Comparison of ENCODE assay signal across 7 cellular contexts in the genomic region with DNA sequence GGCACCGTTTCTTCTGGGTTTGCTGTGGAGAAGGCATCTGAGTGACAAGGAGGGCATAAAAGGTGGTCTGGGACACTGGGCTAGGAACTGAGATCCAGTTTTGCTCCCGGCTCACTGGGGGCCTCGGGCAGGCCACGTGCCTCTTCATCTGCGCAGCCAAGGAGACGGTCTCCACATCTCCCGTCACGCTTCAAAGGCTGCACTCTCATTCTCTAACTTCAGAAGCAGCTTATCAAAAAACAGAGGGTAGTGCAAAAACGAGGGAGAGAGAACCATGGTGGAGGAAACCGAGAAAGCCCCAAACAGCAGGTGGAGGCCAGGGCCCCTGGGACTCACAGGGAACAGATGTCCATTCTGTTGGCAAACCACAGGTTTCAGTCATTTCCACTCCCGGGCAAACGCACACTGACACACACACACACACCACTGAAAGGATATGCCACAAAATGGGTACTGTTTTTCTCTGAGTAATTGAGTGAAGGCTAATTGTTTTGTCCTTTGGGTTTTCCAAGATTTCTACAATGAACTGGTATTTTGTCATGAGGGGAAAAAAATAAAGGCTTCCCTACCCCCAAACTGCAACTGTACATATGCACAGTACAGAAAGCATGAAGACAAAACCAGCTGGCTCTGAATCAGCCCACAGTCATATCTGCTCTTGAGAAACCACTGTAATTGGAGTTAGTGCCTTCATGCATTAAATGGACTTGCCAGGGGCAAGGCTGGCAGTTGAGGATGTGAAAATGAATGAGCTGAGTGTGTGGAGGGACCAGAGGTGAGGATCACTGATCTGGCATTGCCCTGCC.
A peak's percentile ranks its signal among the peaks of the same experiment; 100 is the strongest.
DNase-seq lines count a peak whose midpoint lies in the region; ATAC-seq and TF ChIP-seq lines count a peak whose summit lies in the region.

No MANE protein-coding gene starts in this region.

- ATAC-seq in GM21381 (IDR thresholded peaks at IDR 0.05; ENCODE audit: unreplicated experiment): peak; percentile 27
- ATAC-seq in stimulated activated naive CD8-positive, alpha-beta T cell treated with anti-CD3 and anti-CD28 coated beads, Interleukin-15, Interleukin-2, amounts not matched to agents 100 U/mL and 50 U/mL, for 24 hours: peak; percentile 56

- no peaks in the 10 kb centered on the region for H3K27me3 ChIP-seq in MG63

- H3K4me3 ChIP-seq in GM12864 (ENCODE audit: low read depth, low read length) (peak overlapping the region; percentile 15), MG63 (no peak overlapping the region), cardiac fibroblast (replicated peaks in 1 of 2; ENCODE audit: low read depth in 2 of 2, low read length in 2 of 2) (no peak overlapping the region)

- TF ChIP-seq CTCF in GM12864 (IDR thresholded peaks at IDR 0.05; ENCODE audit: low read depth, low read length, missing control alignments) (no peak), cardiac fibroblast (IDR thresholded peaks at IDR 0.05; ENCODE audit: low read depth, low read length) (no peak)

- DNase-seq in GM12864 (ENCODE audit: low read depth) (peak; percentile 82), MG63 (peak; percentile 83), cardiac fibroblast (ENCODE audit: low read depth in 2 of 2) (peak; percentile 73 to 96), mucosa of gallbladder (ENCODE audit: low spot score) (no peak), NCI-H1436 (lab: John Stamatoyannopoulos, UW) (no peak)
- DNase-seq in stimulated activated naive CD8-positive, alpha-beta T cell treated with anti-CD3 and anti-CD28 coated beads, Interleukin-15, Interleukin-2, amounts not matched to agents 100 U/mL and 50 U/mL, for 24 hours: peak; percentile 26

- H3K36me3 ChIP-seq in MG63: no peaks in the 10 kb centered on the region; the same call in 1 of the 2 replicates

- H3K9me3 ChIP-seq in MG63: no peaks in the 10 kb centered on the region

Comparison
In these comparisons a context has a peak if more than half of its experiments do, and no peak if none do; other contexts are left out.
1. DNase-seq: peak in GM12864 (single experiment), MG63 (single experiment), cardiac fibroblast (2 of 2) and stimulated activated naive CD8-positive, alpha-beta T cell treated with anti-CD3 and anti-CD28 coated beads, Interleukin-15, Interleukin-2, amounts not matched to agents 100 U/mL and 50 U/mL, for 24 hours (single experiment); none in mucosa of gallbladder (single experiment) and NCI-H1436 (single experiment).